In genomic region chr10:7258948-7259523, GRCh38 we compare ENCODE assay signal across 8 cellular contexts.
DNase-seq lines count a peak whose midpoint lies in the region; ATAC-seq, FAIRE-seq and TF ChIP-seq lines count a peak whose summit lies in the region.

No MANE protein-coding gene starts in this region.

- no TSS peak for BruUV-seq in mammary epithelial cell (replicated peaks; lab: Mats Ljungman, UMichigan)

- H3K4me1 ChIP-seq in right cardiac atrium (ENCODE audit: control insufficient read depth, insufficient read depth, low read length) (peaks cover 2% of the 10 kb centered on the region), mammary epithelial cell (ENCODE audit: insufficient read depth, low read length) (peaks cover 7% of the 10 kb centered on the region)

- FAIRE-seq in GM12891 (lab: Jason Lieb, UNC) (peak; percentile 73), GM12892 (lab: Jason Lieb, UNC) (no peak)

- 58% methylated on average over 8 of the region's 8 CpGs for WGBS in right cardiac atrium
- WGBS in mammary epithelial cell (ENCODE audit: low coverage, missing lambda C conversion rate): 63% methylated on average over 7 of the region's 8 CpGs

- H3K4me3 ChIP-seq in right cardiac atrium (ENCODE audit: low read length) (no peak overlapping the region), mammary epithelial cell (replicated peaks in 1 of 3; ENCODE audit: insufficient read depth in 1 of 3, low read depth in 2 of 3, low read length in 3 of 3) (no peak overlapping the region)

- no peak overlapping the region for H3K4me2 ChIP-seq in mammary epithelial cell (ENCODE audit: insufficient read depth, low read depth, low read length)

- in situ Hi-C loops in mammary epithelial cell (cut with MboI; ENCODE audit: low sequenced_read_pairs in 2 of 2): no loop called here

- H2AFZ ChIP-seq in mammary epithelial cell (ENCODE audit: low read depth, low read length): no peak overlapping the region

- no peak for TF ChIP-seq CTCF in mammary epithelial cell (conservative IDR thresholded peaks at IDR 0.05 in 1 of 2, IDR thresholded peaks at IDR 0.05 in 1 of 2; ENCODE audit: extremely low read depth in 1 of 2, insufficient read depth in 1 of 2, low read depth in 1 of 2, low read length in 2 of 2)

- H3K9ac ChIP-seq in mammary epithelial cell (ENCODE audit: insufficient read depth, low read length): no peak overlapping the region

- TF ChIP-seq POLR2A in GM12891 (IDR thresholded peaks at IDR 0.05; ENCODE audit: low read depth, low read length): no peak
- TF ChIP-seq POLR2A in GM12892 (IDR thresholded peaks at IDR 0.05; ENCODE audit: low read depth, low read length): no peak

- no peaks in the 10 kb centered on the region for H3K27me3 ChIP-seq in right cardiac atrium (ENCODE audit: control insufficient read depth, insufficient read depth)
- no peaks in the 10 kb centered on the region for H3K27me3 ChIP-seq in mammary epithelial cell (ENCODE audit: insufficient read depth, low read length)

- no peaks in the 10 kb centered on the region for H3K79me2 ChIP-seq in mammary epithelial cell (ENCODE audit: insufficient read depth, low read length)

- no peaks in the 10 kb centered on the region for H4K20me1 ChIP-seq in mammary epithelial cell (ENCODE audit: insufficient read depth, low read length)

- H3K27ac ChIP-seq in right cardiac atrium (ENCODE audit: low read length) (peak overlapping the region; percentile 21), mammary epithelial cell (ENCODE audit: insufficient read depth, low read depth, low read length) (no peak overlapping the region)

- ATAC-seq in HG03139 (IDR thresholded peaks at IDR 0.05; ENCODE audit: unreplicated experiment): peak; percentile 78
- peak; percentile 12 to 54 for ATAC-seq in right cardiac atrium

- intact Hi-C loops in right cardiac atrium (cut with DNase I): loop anchor here in 2 of 4 donors (2.0 to 5.0 kb wide), 2 partner anchors 148 to 153 kb away; partner anchors contain the start of gene SFMBT2 (in 1 of the 2)
- intact Hi-C loops in mammary epithelial cell (cut with micrococcal nuclease): loop anchor here (5.0 kb wide), 2 partner anchors 147 to 537 kb away; no protein-coding TSS in a partner anchor

- DNase-seq in GM12891 (ENCODE audit: insufficient read length, low spot score): peak; percentile 39
- peak; percentile 17 to 73 for DNase-seq in activated CD4-positive, alpha-beta T cell treated with anti-CD3 and anti-CD28 coated beads, Interleukin-2, amount 50 U/mL, for 24 hours (ENCODE audit: low read depth in 1 of 2, low spot score in 1 of 2)
- DNase-seq in right cardiac atrium: peak in 1 of 3 donors; percentile 58
- DNase-seq in epidermal melanocyte (ENCODE audit: insufficient read length, low spot score): no peak
- no peak for DNase-seq in mammary epithelial cell
- DNase-seq in GM12892 (ENCODE audit: insufficient read length): no peak
- no peak for DNase-seq in AG08396 (ENCODE audit: low spot score)

- CTCF ChIA-PET in mammary epithelial cell (lab: Charles Lee; ENCODE audit: low non-redundant PET): no interaction called here

- no peaks in the 10 kb centered on the region for H3K36me3 ChIP-seq in mammary epithelial cell (ENCODE audit: insufficient read depth, low read length)

- H3K9me3 ChIP-seq in right cardiac atrium (ENCODE audit: control insufficient read depth, low read length): no peaks in the 10 kb centered on the region
- peaks cover 5% of the 10 kb centered on the region for H3K9me3 ChIP-seq in mammary epithelial cell (replicated peaks; ENCODE audit: insufficient read depth, low read length)

- dilution Hi-C loops in mammary epithelial cell (cut with HindIII; ENCODE audit: low sequenced_read_pairs): no loop called here

TF ChIP-seq in GM12891, 5 proteins besides CTCF, POLR2A, EP300 and RAD21:
- TF ChIP-seq POU2F2 (IDR thresholded peaks at IDR 0.05; ENCODE audit: low read depth, low read length): peak; percentile 90
- TF ChIP-seq SPI1 (IDR thresholded peaks at IDR 0.05; ENCODE audit: low read depth, low read length): no peak

Comparison
In these comparisons a context has a peak if more than half of its experiments do, and no peak if none do; other contexts are left out.
1. DNase-seq: peak in GM12891 (single experiment) and activated CD4-positive, alpha-beta T cell treated with anti-CD3 and anti-CD28 coated beads, Interleukin-2, amount 50 U/mL, for 24 hours (2 of 2); none in epidermal melanocyte (single experiment), mammary epithelial cell (single experiment), GM12892 (single experiment) and AG08396 (single experiment).